ENCODE assay signal across 1 cellular context in genomic region chr19:7504684-7505083, GRCh38.
TF ChIP-seq lines count a peak whose summit lies in the region.

No MANE protein-coding gene starts in this region.

TF ChIP-seq in GM23338, 12 proteins besides CTCF, POLR2A, EP300 and RAD21 (continued from another document):
- TF ChIP-seq ZNF462 (CRISPR knock-in tag; IDR thresholded peaks at IDR 0.05) (no peak), ETS1 (IDR thresholded peaks at IDR 0.05) (no peak), STAT1 (IDR thresholded peaks at IDR 0.05; ENCODE audit: unreplicated experiment) (no peak), JUNB (IDR thresholded peaks at IDR 0.05; ENCODE audit: unreplicated experiment) (no peak), EZH2 (IDR thresholded peaks at IDR 0.05; ENCODE audit: low read depth, unreplicated experiment) (no peak), ZNF114 (CRISPR knock-in tag; IDR thresholded peaks at IDR 0.05) (no peak), POLR2AphosphoS5 (IDR thresholded peaks at IDR 0.05; ENCODE audit: low read depth) (no peak), EZH2phosphoT487 (IDR thresholded peaks at IDR 0.05; ENCODE audit: unreplicated experiment) (no peak), REST (IDR thresholded peaks at IDR 0.05; ENCODE audit: unreplicated experiment) (no peak)
